ENCODE assay signal across 24 cellular contexts in the genomic region with DNA sequence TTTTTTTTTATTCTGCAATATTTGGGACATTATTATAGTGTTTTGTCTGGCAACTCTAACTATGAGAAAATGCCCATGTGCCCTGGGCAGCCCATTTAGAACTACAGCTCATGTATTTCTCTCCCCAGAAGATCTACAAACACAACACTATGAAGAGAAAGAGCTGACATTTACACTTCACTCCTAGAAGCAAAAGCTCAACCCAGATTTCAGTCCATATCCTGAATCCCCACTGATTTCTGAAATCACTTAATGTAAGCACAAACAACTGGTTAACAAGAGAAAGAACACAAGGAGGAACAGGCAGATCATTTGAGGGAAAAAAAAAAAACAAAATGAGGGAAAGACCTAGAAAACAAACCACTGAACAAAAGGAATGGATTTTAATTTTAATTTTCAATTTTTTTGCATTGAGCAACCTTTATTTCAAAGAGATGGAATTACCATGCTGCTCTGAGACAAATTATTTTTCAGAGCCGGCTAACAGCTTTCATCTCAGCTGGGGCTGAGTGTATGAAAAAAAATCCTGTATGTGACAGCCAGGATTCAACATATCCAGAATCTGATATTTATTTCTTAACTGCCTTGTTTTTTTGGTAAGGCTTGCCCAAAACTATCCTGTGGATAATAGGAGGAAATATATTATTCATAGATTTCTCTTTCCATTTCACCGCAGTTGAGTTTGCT. TPM values are rescaled to one million over a fixed set of nuclear protein-coding genes. Genes with fewer than 3 reads are reported as not detected.
"Had no signal": no experiment of that assay in that cellular context is flagged by ENCODE, and none has a peak within 500 bp of the region (broad histone marks: within the 10 kb centered on the region; RNA-seq: fewer than 3 reads in every experiment).

No MANE protein-coding gene starts in this region.

- H3K27me3 ChIP-seq: ovary, sigmoid colon, uterus had no signal

- H3K36me3 Mint-ChIP-seq: activated CD8-positive, alpha-beta memory T cell treated with anti-CD3 and anti-CD28 coated beads, Interleukin-2, amount 10 ng/mL, durations not matched to agents 7 days and 5 days; activated naive CD4-positive, alpha-beta T cell treated with anti-CD3 and anti-CD28 coated beads, Interleukin-2, amount 50 U/mL, for 24 hours; stimulated activated effector memory CD8-positive, alpha-beta T cell treated with anti-CD3 and anti-CD28 coated beads, Interleukin-12 subunit alpha, Interleukin-12 subunit beta, amount 100 ng/mL, for 72 hours had no signal

- H3K4me3 Mint-ChIP-seq: activated B cell treated with CpG ODN at 0.5 μM for 24 hours; activated CD4-positive, alpha-beta T cell treated with anti-CD3 and anti-CD28 coated beads for 36 hours; activated CD8-positive, alpha-beta memory T cell treated with anti-CD3 and anti-CD28 coated beads, Interleukin-2, amount 10 ng/mL, durations not matched to agents 7 days and 5 days; activated CD8-positive, alpha-beta T cell treated with anti-CD3 and anti-CD28 coated beads, Interleukin-2, amount 10 ng/mL, durations not matched to agents 7 days and 5 days; activated naive CD4-positive, alpha-beta T cell treated with anti-CD3 and anti-CD28 coated beads, Interleukin-2, amount 50 U/mL, for 24 hours; activated naive CD8-positive, alpha-beta T cell treated with anti-CD3 and anti-CD28 coated beads, Interleukin-2, amount 50 U/mL, for 24 hours; nephron; stimulated activated effector memory CD8-positive, alpha-beta T cell treated with anti-CD3 and anti-CD28 coated beads, Interleukin-12 subunit alpha, Interleukin-12 subunit beta, amount 100 ng/mL, for 72 hours; stimulated activated naive CD8-positive, alpha-beta T cell treated with anti-CD3 and anti-CD28 coated beads, Interleukin-15, Interleukin-2, amounts not matched to agents 100 ng/mL and 50 ng/mL, for 24 hours; T-helper 1 cell treated with Interleukin-12 subunit alpha and Interleukin-12 subunit beta and Interleukin-4 antibody, amounts not matched to agents 30 μg/mL and 1 μg/mL, for 36 hours had no signal

- H3K27ac ChIP-seq: esophagus muscularis mucosa, ovary, prostate gland, sigmoid colon, thoracic aorta, uterus had no signal

- ATAC-seq: activated CD4-positive, alpha-beta T cell treated with anti-CD3 and anti-CD28 coated beads for 36 hours; activated CD8-positive, alpha-beta memory T cell treated with anti-CD3 and anti-CD28 coated beads, Interleukin-2, amount 10 ng/mL, durations not matched to agents 7 days and 5 days; activated CD8-positive, alpha-beta T cell treated with anti-CD3 and anti-CD28 coated beads, Interleukin-2, amount 10 ng/mL, durations not matched to agents 7 days and 5 days; activated naive CD8-positive, alpha-beta T cell treated with anti-CD3 and anti-CD28 coated beads, Interleukin-2, amount 50 U/mL, for 24 hours; left ventricle myocardium superior; stimulated activated effector memory CD8-positive, alpha-beta T cell treated with anti-CD3 and anti-CD28 coated beads, Interleukin-12 subunit alpha, Interleukin-12 subunit beta, amount 100 ng/mL, for 72 hours had no signal

- H3K9me3 Mint-ChIP-seq: activated B cell treated with CpG ODN at 0.5 μM for 24 hours; activated naive CD4-positive, alpha-beta T cell treated with anti-CD3 and anti-CD28 coated beads, Interleukin-2, amount 50 U/mL, for 24 hours; activated naive CD8-positive, alpha-beta T cell treated with anti-CD3 and anti-CD28 coated beads, Interleukin-2, amount 50 U/mL, for 24 hours; activated T-helper 2 cell treated with anti-CD3 and anti-CD28 coated beads, Interferon-gamma antibody, Interleukin-2, Interleukin-4, amounts not matched to agents 10 μg/mL and 5 μg/mL and 100 μg/mL, durations not matched to agents 14 hours and 24 hours and 36 hours; nephron; stimulated activated effector memory CD8-positive, alpha-beta T cell treated with anti-CD3 and anti-CD28 coated beads, Interleukin-12 subunit alpha, Interleukin-12 subunit beta, amount 100 ng/mL, for 72 hours; stimulated activated naive CD8-positive, alpha-beta T cell treated with anti-CD3 and anti-CD28 coated beads, Interleukin-15, Interleukin-2, amounts not matched to agents 100 ng/mL and 50 ng/mL, for 24 hours; T-helper 1 cell treated with Interleukin-12 subunit alpha and Interleukin-12 subunit beta and Interleukin-4 antibody, amounts not matched to agents 30 μg/mL and 1 μg/mL, for 36 hours had no signal

- H3K27ac Mint-ChIP-seq: activated B cell treated with CpG ODN at 0.5 μM for 24 hours; activated CD4-positive, alpha-beta T cell treated with anti-CD3 and anti-CD28 coated beads for 36 hours; activated CD8-positive, alpha-beta memory T cell treated with anti-CD3 and anti-CD28 coated beads, Interleukin-2, amount 10 ng/mL, durations not matched to agents 7 days and 5 days; activated CD8-positive, alpha-beta T cell treated with anti-CD3 and anti-CD28 coated beads, Interleukin-2, amount 10 ng/mL, durations not matched to agents 7 days and 5 days; activated naive CD4-positive, alpha-beta T cell treated with anti-CD3 and anti-CD28 coated beads, Interleukin-2, amount 50 U/mL, for 24 hours; activated naive CD8-positive, alpha-beta T cell treated with anti-CD3 and anti-CD28 coated beads, Interleukin-2, amount 50 U/mL, for 24 hours; activated T-helper 2 cell treated with anti-CD3 and anti-CD28 coated beads, Interferon-gamma antibody, Interleukin-2, Interleukin-4, amounts not matched to agents 10 μg/mL and 5 μg/mL and 100 μg/mL, durations not matched to agents 14 hours and 24 hours and 36 hours; nephron; stimulated activated effector memory CD8-positive, alpha-beta T cell treated with anti-CD3 and anti-CD28 coated beads, Interleukin-12 subunit alpha, Interleukin-12 subunit beta, amount 100 ng/mL, for 72 hours; stimulated activated naive CD8-positive, alpha-beta T cell treated with anti-CD3 and anti-CD28 coated beads, Interleukin-15, Interleukin-2, amounts not matched to agents 100 ng/mL and 50 ng/mL, for 24 hours; T-helper 1 cell treated with Interleukin-12 subunit alpha and Interleukin-12 subunit beta and Interleukin-4 antibody, amounts not matched to agents 30 μg/mL and 1 μg/mL, for 36 hours had no signal

- DNase-seq: activated B cell treated with CpG ODN at 0.5 μM for 24 hours; activated CD4-positive, alpha-beta T cell treated with anti-CD3 and anti-CD28 coated beads for 36 hours; activated CD8-positive, alpha-beta memory T cell treated with anti-CD3 and anti-CD28 coated beads, Interleukin-2, amount 10 ng/mL, durations not matched to agents 7 days and 5 days; activated CD8-positive, alpha-beta T cell treated with anti-CD3 and anti-CD28 coated beads, Interleukin-2, amount 10 ng/mL, durations not matched to agents 7 days and 5 days; activated naive CD8-positive, alpha-beta T cell treated with anti-CD3 and anti-CD28 coated beads, Interleukin-2, amount 50 U/mL, for 24 hours; activated T-cell treated with anti-CD3 and anti-CD28 coated beads, Interleukin-2, amount 50 U/mL, for 48 hours; islet precursor cell; left ventricle myocardium superior; ovary; sigmoid colon; small intestine; stimulated activated CD4-positive, alpha-beta T cell treated with anti-CD3 and anti-CD28 coated beads, Interleukin-4, amount 100 ng/mL, for 24 hours; trophoblast cell; uterus had no signal

- H3K36me3 ChIP-seq: esophagus muscularis mucosa, ovary, prostate gland, sigmoid colon, thoracic aorta, uterus had no signal

- H3K4me1 Mint-ChIP-seq: activated B cell treated with CpG ODN at 0.5 μM for 24 hours; activated CD4-positive, alpha-beta T cell treated with anti-CD3 and anti-CD28 coated beads for 36 hours; activated CD8-positive, alpha-beta memory T cell treated with anti-CD3 and anti-CD28 coated beads, Interleukin-2, amount 10 ng/mL, durations not matched to agents 7 days and 5 days; activated naive CD4-positive, alpha-beta T cell treated with anti-CD3 and anti-CD28 coated beads, Interleukin-2, amount 50 U/mL, for 24 hours; activated naive CD8-positive, alpha-beta T cell treated with anti-CD3 and anti-CD28 coated beads, Interleukin-2, amount 50 U/mL, for 24 hours; nephron; stimulated activated effector memory CD8-positive, alpha-beta T cell treated with anti-CD3 and anti-CD28 coated beads, Interleukin-12 subunit alpha, Interleukin-12 subunit beta, amount 100 ng/mL, for 72 hours had no signal

- H3K4me3 ChIP-seq: esophagus muscularis mucosa, ovary, prostate gland, sigmoid colon, thoracic aorta, uterus had no signal

- H3K4me1 ChIP-seq: esophagus muscularis mucosa, prostate gland, sigmoid colon, uterus had no signal

- H3K9me3 ChIP-seq: esophagus muscularis mucosa, ovary, prostate gland, sigmoid colon, thoracic aorta, uterus had no signal

RNA-seq across cellular contexts. Expression of a gene that starts 32.5 kb away (rescaled TPM):
- total RNA-seq: activated T-helper 2 cell treated with anti-CD3 and anti-CD28 coated beads, Interferon-gamma antibody, Interleukin-2, Interleukin-4, amounts not matched to agents 10 μg/mL and 5 μg/mL and 100 μg/mL, durations not matched to agents 14 hours and 24 hours and 36 hours; left ventricle myocardium superior; lung microvascular endothelial cell; thoracic aorta had no signal
